10 cellular contexts compared by ENCODE assay signal in the genomic region with DNA sequence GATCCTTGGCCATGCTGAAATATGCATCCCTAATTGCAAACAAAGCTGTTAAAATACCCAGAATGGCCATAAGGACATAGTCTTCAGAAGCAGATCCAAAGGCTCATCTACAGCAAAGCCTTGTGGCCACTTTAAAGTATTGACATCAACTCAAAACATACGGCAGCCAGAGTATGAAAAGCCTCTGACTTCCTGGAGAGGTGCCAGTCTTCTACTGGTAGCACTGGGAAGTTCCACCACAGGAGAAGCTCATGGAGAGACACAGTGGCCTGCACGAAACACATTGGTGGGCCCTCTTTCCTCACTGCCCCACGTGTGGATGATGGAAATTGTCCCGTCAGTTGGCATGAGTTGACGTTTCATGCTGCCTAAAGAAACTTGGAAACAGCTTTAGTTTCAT.
DNase-seq lines count a peak whose midpoint lies in the region; FAIRE-seq and TF ChIP-seq lines count a peak whose summit lies in the region.
"Had no signal": no experiment of that assay in that cellular context is flagged by ENCODE, and none has a peak within 500 bp of the region (broad histone marks: within the 10 kb centered on the region; RNA-seq: fewer than 3 reads in every experiment).

No MANE protein-coding gene starts in this region.

- in situ Hi-C loops in brain microvascular endothelial cell (cut with HindIII; ENCODE audit: low pct_ligation_motif_present, low sequenced_read_pairs) = no loop called here

- DNase-seq in EL (peak; percentile 1), MG63 (peak; percentile 8), brain microvascular endothelial cell (peak; percentile 72), osteoblast (ENCODE audit: insufficient read length, low spot score, missing footprints) (no peak), KG1 (lab: John Stamatoyannopoulos, UW) (no peak), frontal cortex (ENCODE audit: low spot score in 2 of 2) (no peak)
- DNase-seq in activated T-cell treated with anti-CD3 and anti-CD28 coated beads, Interleukin-2, amount 50 U/mL, for 1 hour = no peak
- DNase-seq: activated CD4-positive, alpha-beta T cell treated with anti-CD3 and anti-CD28 coated beads for 36 hours; activated gamma-delta T cell had no signal

- H3K27ac ChIP-seq in brain microvascular endothelial cell (no peak overlapping the region), osteoblast (ENCODE audit: low read depth, low read length) (no peak overlapping the region)
- H3K27ac ChIP-seq: tibial nerve had no signal

- peak; percentile 43 for TF ChIP-seq CTCF in brain microvascular endothelial cell (IDR thresholded peaks at IDR 0.05; ENCODE audit: low read depth, low read length, missing control alignments)
- peak; percentile 32 for TF ChIP-seq CTCF in osteoblast (IDR thresholded peaks at IDR 0.05; ENCODE audit: extremely low read depth, low read depth, low read length)

- no peaks in the 10 kb centered on the region for H3K79me2 ChIP-seq in osteoblast (ENCODE audit: insufficient read depth, low read length)

- H3K27me3 ChIP-seq in MG63 = no peaks in the 10 kb centered on the region
- H3K27me3 ChIP-seq in brain microvascular endothelial cell (replicated peaks) = no peaks in the 10 kb centered on the region
- no peaks in the 10 kb centered on the region for H3K27me3 ChIP-seq in osteoblast (ENCODE audit: insufficient read depth, low read length)
- H3K27me3 ChIP-seq: tibial nerve had no signal

- no peak overlapping the region for H3K4me3 ChIP-seq in MG63
- H3K4me3 ChIP-seq in brain microvascular endothelial cell (ENCODE audit: low read depth, low read length) = no peak overlapping the region
- no peak overlapping the region for H3K4me3 ChIP-seq in osteoblast (ENCODE audit: insufficient read depth, low read length)
- H3K4me3 ChIP-seq: tibial nerve had no signal

- peak overlapping the region; percentile 77 for H2AFZ ChIP-seq in osteoblast (ENCODE audit: low read length)

- FAIRE-seq in frontal cortex (lab: Jason Lieb, UNC) = no peak

- no peaks in the 10 kb centered on the region for H3K36me3 ChIP-seq in MG63
- H3K36me3 ChIP-seq in brain microvascular endothelial cell (replicated peaks) = no peaks in the 10 kb centered on the region
- no peaks in the 10 kb centered on the region for H3K36me3 ChIP-seq in osteoblast (ENCODE audit: insufficient read depth, low read length)
- H3K36me3 ChIP-seq: tibial nerve had no signal

- no peaks in the 10 kb centered on the region for H4K20me1 ChIP-seq in osteoblast (ENCODE audit: insufficient read depth, low read length)

- peak overlapping the region; percentile 34 for H3K4me2 ChIP-seq in osteoblast (ENCODE audit: insufficient read depth, low read length)

- H3K4me1 ChIP-seq in osteoblast (ENCODE audit: insufficient read depth, low read length) = no peaks in the 10 kb centered on the region
- H3K4me1 ChIP-seq: tibial nerve had no signal

- no peaks in the 10 kb centered on the region for H3K9me3 ChIP-seq in MG63
- H3K9me3 ChIP-seq in osteoblast (ENCODE audit: low read depth, low read length) = no peaks in the 10 kb centered on the region

Comparison
In these comparisons a context has a peak if more than half of its experiments do, and no peak if none do; other contexts are left out.
1. DNase-seq: peak in EL (single experiment), MG63 (single experiment) and brain microvascular endothelial cell (single experiment); none in osteoblast (single experiment), KG1 (single experiment), frontal cortex (0 of 2) and activated T-cell treated with anti-CD3 and anti-CD28 coated beads, Interleukin-2, amount 50 U/mL, for 1 hour (single experiment).